10 cellular contexts compared by ENCODE assay signal in the genomic region with DNA sequence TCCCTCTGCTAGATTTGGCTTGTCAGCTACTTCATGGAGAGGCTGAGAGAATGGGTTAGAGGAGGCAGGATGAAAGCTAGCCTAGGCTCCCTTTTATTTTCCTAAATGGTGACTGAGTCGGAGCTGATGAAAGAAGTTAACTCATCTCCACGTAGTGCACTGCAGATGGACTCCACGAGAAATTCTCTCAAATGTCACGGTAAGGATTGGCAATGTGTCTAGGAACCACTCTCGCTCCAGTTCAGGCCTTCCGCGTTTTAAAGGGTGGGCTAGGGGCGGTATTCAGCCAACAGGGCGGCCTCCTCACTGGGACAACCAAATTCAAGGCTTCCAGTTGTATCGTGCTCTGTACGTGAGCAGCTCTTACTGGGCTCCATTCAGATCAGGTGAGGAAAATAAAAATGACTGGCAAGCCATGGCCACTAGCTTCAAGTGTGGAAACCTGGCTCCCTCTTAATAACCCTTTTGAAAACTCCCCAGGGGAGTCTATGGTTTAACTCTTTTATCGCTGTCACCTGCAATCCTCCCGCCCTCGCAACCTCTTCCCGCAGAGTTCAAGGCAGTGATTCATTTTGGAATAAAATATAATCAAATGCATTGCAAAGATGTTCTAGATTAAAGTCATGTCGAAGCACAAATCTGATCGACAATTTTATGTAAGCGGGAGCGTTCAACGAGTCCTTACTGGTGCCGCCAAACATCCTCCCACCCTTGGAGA. TPM values are rescaled to one million over a fixed set of nuclear protein-coding genes. Genes with fewer than 3 reads are reported as not detected.
DNase-seq lines count a peak whose midpoint lies in the region; ATAC-seq and TF ChIP-seq lines count a peak whose summit lies in the region.
"Had no signal": no experiment of that assay in that cellular context is flagged by ENCODE, and none has a peak within 500 bp of the region (broad histone marks: within the 10 kb centered on the region; RNA-seq: fewer than 3 reads in every experiment).

No MANE protein-coding gene starts in this region.

- H3F3A ChIP-seq in PC-9 (ENCODE audit: insufficient read depth, low read depth): no peaks in the 10 kb centered on the region

- no peak overlapping the region for H3K27ac ChIP-seq in HCT116 (ENCODE audit: low read depth, low read length)
- H3K27ac ChIP-seq in PC-9: no peak overlapping the region
- no peak overlapping the region for H3K27ac ChIP-seq in hepatocyte

- DNase-seq in HCT116 (ENCODE audit: low read depth, low spot score) (no peak), PC-9 (no peak), hepatocyte (ENCODE audit: low spot score) (no peak), pons (ENCODE audit: low spot score) (peak; percentile 76), SW480 (ENCODE audit: low spot score) (no peak)
- DNase-seq: T-helper 9 cell had no signal

- H3K9me2 ChIP-seq in HCT116 (ENCODE audit: insufficient read depth) (no peaks in the 10 kb centered on the region), PC-9 (ENCODE audit: insufficient read depth) (no peaks in the 10 kb centered on the region), hepatocyte (replicated peaks; ENCODE audit: insufficient read depth) (no peaks in the 10 kb centered on the region)

- TF ChIP-seq RAD21 in HCT116 (IDR thresholded peaks at IDR 0.05; ENCODE audit: low read depth): no peak

- H2AFZ ChIP-seq in HCT116 (ENCODE audit: low read depth, low read length, poor library complexity, severe bottlenecking) (peak overlapping the region; percentile 70), PC-9 (no peak overlapping the region), hepatocyte (peak overlapping the region; percentile 64)

- BruUV-seq in HCT116 (replicated peaks; lab: Mats Ljungman, UMichigan) (no TSS peak), PC-9 (replicated peaks; lab: Mats Ljungman, UMichigan) (no TSS peak)

- no peak for TF ChIP-seq CTCF in HCT116 (IDR thresholded peaks at IDR 0.05 in 2 of 3, conservative IDR thresholded peaks at IDR 0.05 in 1 of 3; ENCODE audit: borderline replicate concordance in 1 of 3, insufficient read depth in 1 of 3, low read depth in 2 of 3, low read length in 2 of 3)
- TF ChIP-seq CTCF in PC-9 (conservative IDR thresholded peaks at IDR 0.05): no peak
- TF ChIP-seq CTCF in hepatocyte (IDR thresholded peaks at IDR 0.05; ENCODE audit: poor library complexity): no peak

- H4K20me1 ChIP-seq in HCT116 (ENCODE audit: insufficient read depth) (no peaks in the 10 kb centered on the region), PC-9 (ENCODE audit: insufficient read depth) (no peaks in the 10 kb centered on the region), hepatocyte (ENCODE audit: insufficient read depth, poor library complexity, severe bottlenecking) (no peaks in the 10 kb centered on the region)

- no peak overlapping the region for H3K9ac ChIP-seq in HCT116 (ENCODE audit: low read length)

- H3K27me3 ChIP-seq in HCT116 (ENCODE audit: insufficient read depth, low read length) (no peaks in the 10 kb centered on the region), PC-9 (ENCODE audit: insufficient read depth, low read depth) (no peaks in the 10 kb centered on the region), hepatocyte (peaks cover 55% of the 10 kb centered on the region)

- intact Hi-C loops in HCT116 (cut with micrococcal nuclease) (no loop called here), PC-9 (cut with micrococcal nuclease; ENCODE audit: unreplicated experiment) (loop anchor here (5.0 kb wide), 1 partner anchor 211 kb away; no protein-coding TSS in a partner anchor)

- WGBS in hepatocyte (ENCODE audit: low lambda C conversion rate, missing lambda C conversion rate): 17% methylated on average over 21 of the region's 21 CpGs

- H3K4me2 ChIP-seq in HCT116 (ENCODE audit: low read length): no peak overlapping the region
- H3K4me2 ChIP-seq in PC-9: 0 out of 2 replicates have a peak overlapping the region, but pooled peaks have one; percentile 86
- peak overlapping the region; percentile 96 for H3K4me2 ChIP-seq in hepatocyte

- POLR2A ChIA-PET in HCT116 (lab: Charles Lee): no interaction called here
- POLR2A ChIA-PET in PC-9 (lab: Charles Lee; ENCODE audit: unreplicated experiment): no interaction called here

- ATAC-seq in HCT116: no peak
- no peak for ATAC-seq in GM19395 (IDR thresholded peaks at IDR 0.05; ENCODE audit: unreplicated experiment)
- ATAC-seq in HG02870 (IDR thresholded peaks at IDR 0.05; ENCODE audit: unreplicated experiment): no peak
- ATAC-seq in HG02623 (IDR thresholded peaks at IDR 0.05; ENCODE audit: unreplicated experiment): no peak

- CTCF ChIA-PET in HCT116 (lab: Charles Lee) (no interaction called here), PC-9 (lab: Charles Lee) (no interaction called here)

- H3K4me1 ChIP-seq in HCT116 (ENCODE audit: control insufficient read depth in 1 of 2, insufficient read depth in 2 of 2, low read length in 2 of 2) (peaks cover 4 to 10% of the 10 kb centered on the region in 2 experiments; a peak in 1 of 4 replicates), PC-9 (replicated peaks; ENCODE audit: insufficient read depth) (no peaks in the 10 kb centered on the region), hepatocyte (ENCODE audit: insufficient read depth) (peaks cover 4% of the 10 kb centered on the region)

- RAD21 ChIA-PET in HCT116 (lab: Charles Lee; ENCODE audit: low non-redundant PET in 1 of 2, low total read pairs in 2 of 2, uncharacterized antibody in 2 of 2, unreplicated experiment in 2 of 2): no interaction called here

- TF ChIP-seq POLR2A in HCT116 (IDR thresholded peaks at IDR 0.05; ENCODE audit: borderline replicate concordance, extremely low read depth, insufficient read depth, insufficient read length): no peak

- H3K9me3 ChIP-seq in HCT116 (ENCODE audit: control insufficient read depth in 1 of 2, insufficient read depth in 1 of 2, low read depth in 1 of 2, low read length in 2 of 2) (no peaks in the 10 kb centered on the region), PC-9 (ENCODE audit: insufficient read depth, low read depth) (no peaks in the 10 kb centered on the region), hepatocyte (ENCODE audit: low read depth) (no peaks in the 10 kb centered on the region)

- H3K36me3 ChIP-seq in HCT116 (ENCODE audit: control insufficient read depth in 1 of 2, insufficient read depth in 2 of 2, low read length in 2 of 2) (no peaks in the 10 kb centered on the region), PC-9 (ENCODE audit: low read depth) (no peaks in the 10 kb centered on the region), hepatocyte (replicated peaks; ENCODE audit: insufficient read depth, low read depth) (no peaks in the 10 kb centered on the region)

- no peak overlapping the region; a peak in 1 of 4 replicates for H3K4me3 ChIP-seq in HCT116 (replicated peaks in 1 of 2; ENCODE audit: low read depth in 1 of 2, low read length in 2 of 2)
- peak overlapping the region; percentile 66; the same call in 1 of the 2 replicates for H3K4me3 ChIP-seq in PC-9
- H3K4me3 ChIP-seq in hepatocyte: no peak overlapping the region

- H3K79me2 ChIP-seq in HCT116 (ENCODE audit: insufficient read depth, low read length) (no peaks in the 10 kb centered on the region), PC-9 (ENCODE audit: low read depth) (no peaks in the 10 kb centered on the region), hepatocyte (no peaks in the 10 kb centered on the region)

TF ChIP-seq in HCT116, 20 proteins besides CTCF, POLR2A, EP300 and RAD21 (continues in another document):
- TF ChIP-seq CBX3 (IDR thresholded peaks at IDR 0.05; ENCODE audit: low read depth) (no peak), SRF (IDR thresholded peaks at IDR 0.05; ENCODE audit: low read depth) (no peak), EZH2phosphoT487 (IDR thresholded peaks at IDR 0.05; ENCODE audit: borderline replicate concordance) (no peak), ELF1 (IDR thresholded peaks at IDR 0.05; ENCODE audit: borderline replicate concordance, low read depth) (no peak), TCF7L2 (IDR thresholded peaks at IDR 0.05; ENCODE audit: borderline replicate concordance, extremely low read depth, insufficient read depth, insufficient read length) (no peak), ZNF274 (IDR thresholded peaks at IDR 0.05; ENCODE audit: low read depth, low read length) (no peak), POLR2AphosphoS5 (IDR thresholded peaks at IDR 0.05; ENCODE audit: low read depth, low read length) (no peak), ZFX (IDR thresholded peaks at IDR 0.05) (no peak), CEBPB (IDR thresholded peaks at IDR 0.05; ENCODE audit: low read depth) (no peak), FOSL1 (IDR thresholded peaks at IDR 0.05; ENCODE audit: low read depth) (no peak), EGR1 (IDR thresholded peaks at IDR 0.05; ENCODE audit: low read depth) (no peak), EZH2 (IDR thresholded peaks at IDR 0.05) (no peak)
- TF ChIP-seq, protein P1, sequence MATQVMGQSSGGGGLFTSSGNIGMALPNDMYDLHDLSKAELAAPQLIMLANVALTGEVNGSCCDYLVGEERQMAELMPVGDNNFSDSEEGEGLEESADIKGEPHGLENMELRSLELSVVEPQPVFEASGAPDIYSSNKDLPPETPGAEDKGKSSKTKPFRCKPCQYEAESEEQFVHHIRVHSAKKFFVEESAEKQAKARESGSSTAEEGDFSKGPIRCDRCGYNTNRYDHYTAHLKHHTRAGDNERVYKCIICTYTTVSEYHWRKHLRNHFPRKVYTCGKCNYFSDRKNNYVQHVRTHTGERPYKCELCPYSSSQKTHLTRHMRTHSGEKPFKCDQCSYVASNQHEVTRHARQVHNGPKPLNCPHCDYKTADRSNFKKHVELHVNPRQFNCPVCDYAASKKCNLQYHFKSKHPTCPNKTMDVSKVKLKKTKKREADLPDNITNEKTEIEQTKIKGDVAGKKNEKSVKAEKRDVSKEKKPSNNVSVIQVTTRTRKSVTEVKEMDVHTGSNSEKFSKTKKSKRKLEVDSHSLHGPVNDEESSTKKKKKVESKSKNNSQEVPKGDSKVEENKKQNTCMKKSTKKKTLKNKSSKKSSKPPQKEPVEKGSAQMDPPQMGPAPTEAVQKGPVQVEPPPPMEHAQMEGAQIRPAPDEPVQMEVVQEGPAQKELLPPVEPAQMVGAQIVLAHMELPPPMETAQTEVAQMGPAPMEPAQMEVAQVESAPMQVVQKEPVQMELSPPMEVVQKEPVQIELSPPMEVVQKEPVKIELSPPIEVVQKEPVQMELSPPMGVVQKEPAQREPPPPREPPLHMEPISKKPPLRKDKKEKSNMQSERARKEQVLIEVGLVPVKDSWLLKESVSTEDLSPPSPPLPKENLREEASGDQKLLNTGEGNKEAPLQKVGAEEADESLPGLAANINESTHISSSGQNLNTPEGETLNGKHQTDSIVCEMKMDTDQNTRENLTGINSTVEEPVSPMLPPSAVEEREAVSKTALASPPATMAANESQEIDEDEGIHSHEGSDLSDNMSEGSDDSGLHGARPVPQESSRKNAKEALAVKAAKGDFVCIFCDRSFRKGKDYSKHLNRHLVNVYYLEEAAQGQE (IDR thresholded peaks at IDR 0.05; ENCODE audit: low read depth): no peak
- TF ChIP-seq, protein P2, sequence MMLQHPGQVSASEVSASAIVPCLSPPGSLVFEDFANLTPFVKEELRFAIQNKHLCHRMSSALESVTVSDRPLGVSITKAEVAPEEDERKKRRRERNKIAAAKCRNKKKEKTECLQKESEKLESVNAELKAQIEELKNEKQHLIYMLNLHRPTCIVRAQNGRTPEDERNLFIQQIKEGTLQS (IDR thresholded peaks at IDR 0.05): no peak

RNA-seq across cellular contexts. Expression of a gene that starts 1.3 kb away (rescaled TPM):
- total RNA-seq in HCT116 (2021; ENCODE audit: unreplicated experiment) (1.7 TPM), PC-9 (2021) (not detected in 2 replicates), hepatocyte (3.4 and 4.1 TPM in 2 replicates)
- polyA plus RNA-seq in HCT116 (2012): 1.4 and 1.6 TPM in 2 replicates
- polyA plus RNA-seq in hepatocyte: 0.55 and 3.0 TPM in 2 replicates
- total RNA-seq: mammary epithelial cell had no signal
- polyA plus RNA-seq: mammary epithelial cell had no signal
